In genomic region chr15:73948982-73949381, GRCh38 we compare ENCODE assay signal across 18 cellular contexts. TPM values are rescaled to one million over a fixed set of nuclear protein-coding genes. Genes with fewer than 3 reads are reported as not detected.
A peak's percentile ranks its signal among the peaks of the same experiment; 100 is the strongest.
DNase-seq lines count a peak whose midpoint lies in the region; ATAC-seq and TF ChIP-seq lines count a peak whose summit lies in the region.
"Had no signal": no experiment of that assay in that cellular context is flagged by ENCODE, and none has a peak within 500 bp of the region (broad histone marks: within the 10 kb centered on the region; RNA-seq: fewer than 3 reads in every experiment).

No MANE protein-coding gene starts in this region.

- H3K4me1 Mint-ChIP-seq in nephron progenitor cell (peaks cover 41% of the 10 kb centered on the region), GM23338 (peaks cover 19% of the 10 kb centered on the region)

- no peaks in the 10 kb centered on the region for H4K20me1 ChIP-seq in GM23338 (replicated peaks; ENCODE audit: insufficient read depth)

- no peaks in the 10 kb centered on the region for H3K79me2 ChIP-seq in GM23338 (replicated peaks; ENCODE audit: insufficient read depth)

- H3K27ac Mint-ChIP-seq in nephron progenitor cell (peak overlapping the region; percentile 44), GM23338 (no peak overlapping the region)
- H3K27ac Mint-ChIP-seq: CD4-positive, CD25-positive, alpha-beta regulatory T cell had no signal

- no peaks in the 10 kb centered on the region for H3K9me2 ChIP-seq in GM23338 (ENCODE audit: insufficient read depth)

- TF ChIP-seq POLR2A in breast epithelium (IDR thresholded peaks at IDR 0.05): no peak

- H3K36me3 Mint-ChIP-seq in nephron progenitor cell (ENCODE audit: low read depth) (peaks cover 37% of the 10 kb centered on the region), GM23338 (ENCODE audit: low read depth) (no peaks in the 10 kb centered on the region; the same call in 2 of the 3 replicates)
- H3K36me3 Mint-ChIP-seq: CD4-positive, CD25-positive, alpha-beta regulatory T cell; IgD-negative memory B cell had no signal

- H3K36me3 ChIP-seq in ascending aorta: peaks cover 39 to 52% of the 10 kb centered on the region in 2 donors
- peaks cover 17 to 38% (median 36%) of the 10 kb centered on the region in 3 donors for H3K36me3 ChIP-seq in tibial artery
- H3K36me3 ChIP-seq in breast epithelium: no peaks in the 10 kb centered on the region
- no peaks in the 10 kb centered on the region for H3K36me3 ChIP-seq in GM23338 (ENCODE audit: insufficient read depth)

- no peak overlapping the region for H3K4me2 ChIP-seq in GM23338

- H3K9me3 ChIP-seq in ascending aorta (no peaks in the 10 kb centered on the region), tibial artery (no peaks in the 10 kb centered on the region), breast epithelium (no peaks in the 10 kb centered on the region)

- peaks cover 7% of the 10 kb centered on the region for H3K27me3 Mint-ChIP-seq in nephron progenitor cell (ENCODE audit: low read depth, poor library complexity)
- H3K27me3 Mint-ChIP-seq in GM23338 (ENCODE audit: insufficient read depth, low read depth, poor library complexity): peaks cover 21% of the 10 kb centered on the region
- H3K27me3 Mint-ChIP-seq: CD4-positive, CD25-positive, alpha-beta regulatory T cell had no signal

- no peak overlapping the region for H2AFZ ChIP-seq in GM23338

- H3K27me3 ChIP-seq in ascending aorta (no peaks in the 10 kb centered on the region), tibial artery (no peaks in the 10 kb centered on the region), breast epithelium (no peaks in the 10 kb centered on the region), GM23338 (ENCODE audit: insufficient read depth) (no peaks in the 10 kb centered on the region)

- no peak overlapping the region for H3K4me3 Mint-ChIP-seq in nephron progenitor cell
- H3K4me3 Mint-ChIP-seq in GM23338: no peak overlapping the region
- H3K4me3 Mint-ChIP-seq: CD4-positive, CD25-positive, alpha-beta regulatory T cell; IgD-negative memory B cell had no signal

- TF ChIP-seq CTCF in ascending aorta (IDR thresholded peaks at IDR 0.05) (no peak), nephron progenitor cell (IDR thresholded peaks at IDR 0.05) (no peak), tibial artery (IDR thresholded peaks at IDR 0.05) (no peak), breast epithelium (IDR thresholded peaks at IDR 0.05) (no peak), GM23338 (conservative IDR thresholded peaks at IDR 0.05; ENCODE audit: low read depth in 2 of 2) (no peak)

- no peaks in the 10 kb centered on the region for H3F3A ChIP-seq in GM23338 (replicated peaks; ENCODE audit: low read depth)

- H3K4me3 ChIP-seq in ascending aorta: no peak overlapping the region
- no peak overlapping the region for H3K4me3 ChIP-seq in tibial artery
- H3K4me3 ChIP-seq in breast epithelium: no peak overlapping the region
- H3K4me3 ChIP-seq in GM23338: no peak overlapping the region
- H3K4me3 ChIP-seq: GM12878 had no signal

- no peaks in the 10 kb centered on the region for H3K9me3 Mint-ChIP-seq in nephron progenitor cell
- no peaks in the 10 kb centered on the region for H3K9me3 Mint-ChIP-seq in GM23338
- H3K9me3 Mint-ChIP-seq: CD4-positive, CD25-positive, alpha-beta regulatory T cell; IgD-negative memory B cell had no signal

- H3K27ac ChIP-seq in ascending aorta: peak overlapping the region; percentile 58 to 99
- H3K27ac ChIP-seq in tibial artery: peak overlapping the region; percentile 95 to 97
- H3K27ac ChIP-seq in breast epithelium: no peak overlapping the region
- no peak overlapping the region for H3K27ac ChIP-seq in GM23338 (ENCODE audit: low read depth)

- H3K4me1 ChIP-seq in ascending aorta: peaks cover 19 to 42% of the 10 kb centered on the region in 2 donors
- H3K4me1 ChIP-seq in tibial artery: peaks cover 15 to 53% (median 39%) of the 10 kb centered on the region in 4 donors
- H3K4me1 ChIP-seq in breast epithelium: peaks cover 7 to 12% of the 10 kb centered on the region in 2 donors
- H3K4me1 ChIP-seq in GM23338 (ENCODE audit: insufficient read depth): peaks cover 4% of the 10 kb centered on the region; the same call in 1 of the 2 replicates

- DNase-seq in NCI-H524 treated with DMSO at 0.1 percent for 48 hours (lab: John Stamatoyannopoulos, UW) (peak; percentile 54), ascending aorta (ENCODE audit: low spot score in 2 of 2) (peak in 1 of 2 donors; percentile 53), nephron progenitor cell (no peak), tibial artery (peak in 1 of 2 donors; percentile 53), breast epithelium (ENCODE audit: low spot score in 2 of 2) (no peak), GM23338 (ENCODE audit: low spot score) (no peak)
- no peak for DNase-seq in NK-92 treated with Interleukin-12 subunit alpha and Interleukin-12 subunit beta, amount 100 ng/mL, for 24 hours (lab: John Stamatoyannopoulos, UW)
- DNase-seq: CD4-positive, CD25-positive, alpha-beta regulatory T cell; DMS79 treated with DMSO at 0.1 percent for 48 hours; NCI-H1694; NCI-H2081; NCI-H2171 treated with DMSO at 0.1 percent for 48 hours; NCI-H69 had no signal

- intact Hi-C loops in ascending aorta (cut with DNase I): no loop called here
- intact Hi-C loops in tibial artery (cut with DNase I; ENCODE audit: low total_unique reads): no loop called here
- intact Hi-C loops in breast epithelium (cut with DNase I; ENCODE audit: low total_unique reads): no loop called here

- ATAC-seq in GM23338: no peak
- ATAC-seq: GM12878, HCT116, Panc1, SK-N-SH treated with all-trans-retinoic acid at 6 μM for 48 hours had no signal

TF ChIP-seq in GM23338, 12 proteins besides CTCF, POLR2A, EP300 and RAD21 (continues in another document):
- TF ChIP-seq ZNF331 (CRISPR knock-in tag; IDR thresholded peaks at IDR 0.05; ENCODE audit: low read depth) (no peak), REST (IDR thresholded peaks at IDR 0.05; ENCODE audit: unreplicated experiment) (no peak), STAT1 (IDR thresholded peaks at IDR 0.05; ENCODE audit: unreplicated experiment) (no peak), EZH2 (IDR thresholded peaks at IDR 0.05; ENCODE audit: low read depth, unreplicated experiment) (no peak), CREB1 (CRISPR knock-in tag; IDR thresholded peaks at IDR 0.05; ENCODE audit: low read depth) (no peak), JUNB (IDR thresholded peaks at IDR 0.05; ENCODE audit: unreplicated experiment) (no peak), ZNF114 (CRISPR knock-in tag; IDR thresholded peaks at IDR 0.05) (no peak)

RNA-seq across cellular contexts. Expression of gene LOXL1, which starts 22.7 kb away (rescaled TPM):
- 260 TPM for total RNA-seq in ascending aorta
- 10 to 100 TPM in 2 of 3 donors, 1 to 10 TPM in 1; 5.6 to 11.3 (median 10.8) TPM for total RNA-seq in breast epithelium
- 6.8 and 10.8 TPM in 2 replicates for total RNA-seq in GM23338 (2014; rRNA removed; shearing (Covaris generic))
- polyA plus RNA-seq in GM23338 (2016; fragmentation: Nextera tagmentation; extraction: Ambion mirVana): 6.9 and 10.3 TPM in 2 replicates

RNA-seq across cellular contexts. Expression of gene STOML1, which starts 43.1 kb away (rescaled TPM):
- total RNA-seq in ascending aorta (15.3 TPM), breast epithelium (10 to 100 TPM in 1 of 3 donors, 1 to 10 TPM in 2; 8.5 to 10.7 (median 9.7) TPM)
- total RNA-seq in GM23338 (2014; rRNA removed; shearing (Covaris generic)): 2.4 and 2.7 TPM in 2 replicates
- polyA plus RNA-seq in GM23338 (2016; fragmentation: Nextera tagmentation; extraction: Ambion mirVana): 1.5 and 2.3 TPM in 2 replicates

RNA-seq across cellular contexts. Expression of gene PML, which starts 45.5 kb away (rescaled TPM):
- total RNA-seq in ascending aorta (227 TPM), breast epithelium (100 to 1,000 TPM in 1 of 3 donors, 10 to 100 TPM in 2; 37.8 to 103 (median 49.8) TPM)
- total RNA-seq in GM23338 (2014; rRNA removed; shearing (Covaris generic)): 73.1 and 85.3 TPM in 2 replicates
- 18.9 and 19.0 TPM in 2 replicates for polyA plus RNA-seq in GM23338 (2016; fragmentation: Nextera tagmentation; extraction: Ambion mirVana)

Comparison
In these comparisons a context has a peak if more than half of its experiments do, and no peak if none do; other contexts are left out.
1. H3K27ac ChIP-seq: peak in ascending aorta (2 of 2) and tibial artery (2 of 2); none in breast epithelium (0 of 2) and GM23338 (single experiment).
2. RNA of gene LOXL1, which starts 22.7 kb away (total RNA-seq): 260 TPM in ascending aorta (single experiment); 5.6 to 11.3 TPM in breast epithelium and 6.8 to 10.8 TPM in GM23338; every median in the first group is over 10 times any median in the second.